ENCODE assay signal across 11 cellular contexts in the genomic region with DNA sequence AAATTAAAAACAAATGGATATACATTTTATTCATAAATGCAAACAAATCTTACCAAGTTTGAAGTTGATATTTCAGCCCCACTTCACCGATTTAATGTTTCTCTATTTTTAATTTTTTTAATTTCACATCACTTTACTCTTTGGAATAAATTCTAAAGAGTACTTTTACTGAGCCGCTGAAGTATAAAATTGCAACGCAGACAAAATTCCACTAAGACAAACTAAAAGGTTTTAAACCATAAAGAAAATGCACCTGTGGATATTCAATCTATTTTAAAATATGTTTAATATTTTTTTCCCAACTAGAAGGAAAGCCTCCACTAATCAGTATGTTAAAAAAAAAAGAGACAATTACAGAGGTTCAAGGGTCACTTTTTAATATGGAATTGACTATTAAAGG.
"Had no signal": no experiment of that assay in that cellular context is flagged by ENCODE, and none has a peak within 500 bp of the region (broad histone marks: within the 10 kb centered on the region; RNA-seq: fewer than 3 reads in every experiment).

No MANE protein-coding gene starts in this region.

- H3K9me3 Mint-ChIP-seq: GM23338, H9 had no signal

- H3K4me3 ChIP-seq: GM23248, GM23338, HAP-1 had no signal

- H3K9me3 ChIP-seq: HAP-1 had no signal

- H3K27ac ChIP-seq: GM23248 had no signal

- DNase-seq: GM23248, GOT3, H7, H9, HCEC 1CT, HFFc6 had no signal

- H3K36me3 ChIP-seq: HAP-1 had no signal

- H3K4me1 ChIP-seq: HAP-1 had no signal

- H3K4me3 Mint-ChIP-seq: GM23338, H9, HFFc6 had no signal

- H2AFZ ChIP-seq: GM23248, GM23338 had no signal

- ATAC-seq: GM23338, HCT116 had no signal

- H3K9ac ChIP-seq: GM23248 had no signal

- H3K4me2 ChIP-seq: GM23338 had no signal

- FAIRE-seq: H1, H54 had no signal

- H3K4me1 Mint-ChIP-seq: GM23338, H9 had no signal
